10 cellular contexts compared by ENCODE assay signal in genomic region chr13:40101708-40102359, GRCh38.
DNase-seq lines count a peak whose midpoint lies in the region; ATAC-seq and TF ChIP-seq lines count a peak whose summit lies in the region.
"Had no signal": no experiment of that assay in that cellular context is flagged by ENCODE, and none has a peak within 500 bp of the region (broad histone marks: within the 10 kb centered on the region; RNA-seq: fewer than 3 reads in every experiment).

No MANE protein-coding gene starts in this region.

- no peak overlapping the region for H3K4ac ChIP-seq in neuronal stem cell (ENCODE audit: low read length)

- peaks cover 0 to 2% (median 0%) of the 10 kb centered on the region in 3 experiments for H3K27me3 ChIP-seq in neuronal stem cell (ENCODE audit: control insufficient read depth in 3 of 3, insufficient read depth in 3 of 3, low read depth in 1 of 3, low read length in 3 of 3)
- H3K27me3 ChIP-seq in upper lobe of right lung = no peaks in the 10 kb centered on the region
- no peaks in the 10 kb centered on the region for H3K27me3 ChIP-seq in Peyer's patch
- no peaks in the 10 kb centered on the region for H3K27me3 ChIP-seq in osteoblast (ENCODE audit: insufficient read depth, low read length)

- intact Hi-C loops in upper lobe of right lung (cut with DNase I) = no loop called here

- no peak for TF ChIP-seq CTCF in upper lobe of right lung (IDR thresholded peaks at IDR 0.05)
- TF ChIP-seq CTCF in Peyer's patch (IDR thresholded peaks at IDR 0.05) = no peak
- no peak for TF ChIP-seq CTCF in osteoblast (IDR thresholded peaks at IDR 0.05; ENCODE audit: extremely low read depth, low read depth, low read length)

- no peak overlapping the region for H4K91ac ChIP-seq in neuronal stem cell (ENCODE audit: low read depth, low read length, poor library complexity)

- no peak overlapping the region for H3K9ac ChIP-seq in neuronal stem cell (ENCODE audit: low read depth, low read length, poor library complexity)

- H2AFZ ChIP-seq in neuronal stem cell (ENCODE audit: low read length) (no peak overlapping the region), osteoblast (ENCODE audit: low read length) (no peak overlapping the region)

- no peak overlapping the region for H4K8ac ChIP-seq in neuronal stem cell (ENCODE audit: low read depth, low read length)

- H3K14ac ChIP-seq in neuronal stem cell (ENCODE audit: low read length) = no peak overlapping the region

- no peak overlapping the region for H3K4me2 ChIP-seq in neuronal stem cell (ENCODE audit: insufficient read depth, low read length, poor library complexity, severe bottlenecking)
- H3K4me2 ChIP-seq in osteoblast (ENCODE audit: insufficient read depth, low read length) = no peak overlapping the region

- DNase-seq in RPMI8226 = peak; percentile 20
- DNase-seq in neuronal stem cell (ENCODE audit: low spot score) = no peak
- DNase-seq in upper lobe of right lung = no peak
- DNase-seq in Peyer's patch = no peak
- no peak for DNase-seq in NCI-H226
- no peak for DNase-seq in osteoblast (ENCODE audit: insufficient read length, low spot score, missing footprints)
- DNase-seq: NCI-H1930, small intestine had no signal

- H4K20me1 ChIP-seq in osteoblast (ENCODE audit: insufficient read depth, low read length) = no peaks in the 10 kb centered on the region

- H3K79me2 ChIP-seq in osteoblast (ENCODE audit: insufficient read depth, low read length) = no peaks in the 10 kb centered on the region

- ATAC-seq in GM18867 (IDR thresholded peaks at IDR 0.05; ENCODE audit: unreplicated experiment) (peak; percentile 76), HG02571 (IDR thresholded peaks at IDR 0.05; ENCODE audit: unreplicated experiment) (peak; percentile 91), upper lobe of right lung (no peak)

- peaks cover 0 to 5% of the 10 kb centered on the region in 2 donors for H3K4me1 ChIP-seq in neuronal stem cell (ENCODE audit: control insufficient read depth in 2 of 2, insufficient read depth in 1 of 2, low read depth in 1 of 2, low read length in 2 of 2)
- H3K4me1 ChIP-seq in upper lobe of right lung = no peaks in the 10 kb centered on the region
- H3K4me1 ChIP-seq in Peyer's patch = peaks cover 0 to 4% (median 0%) of the 10 kb centered on the region in 4 donors
- H3K4me1 ChIP-seq in osteoblast (ENCODE audit: insufficient read depth, low read length) = peaks cover 10% of the 10 kb centered on the region

- H3K23ac ChIP-seq in neuronal stem cell (ENCODE audit: low read depth, low read length, poor library complexity) = no peak overlapping the region

- H3K4me3 ChIP-seq in neuronal stem cell (ENCODE audit: low read length in 2 of 2) (no peak overlapping the region), upper lobe of right lung (no peak overlapping the region), Peyer's patch (no peak overlapping the region), osteoblast (ENCODE audit: insufficient read depth, low read length) (no peak overlapping the region)

- peak overlapping the region; percentile 69 for H2BK15ac ChIP-seq in neuronal stem cell (ENCODE audit: low read length)

- H2BK12ac ChIP-seq in neuronal stem cell (ENCODE audit: low read length) = no peak overlapping the region

- H2BK5ac ChIP-seq in neuronal stem cell (ENCODE audit: low read length) = no peak overlapping the region

- H3K27ac ChIP-seq in neuronal stem cell (replicated peaks; ENCODE audit: low read length) (no peak overlapping the region), upper lobe of right lung (no peak overlapping the region), Peyer's patch (no peak overlapping the region), osteoblast (ENCODE audit: low read depth, low read length) (no peak overlapping the region)

- TF ChIP-seq POLR2A in Peyer's patch (IDR thresholded peaks at IDR 0.05) = no peak

- no CpG with 5 or more reads among the region's 3 CpGs for WGBS in neuronal stem cell (ENCODE audit: extremely low coverage in 2 of 2, insufficient read length in 2 of 2, insufficient replicate concordance in 1 of 2), 2 donors

- H3K18ac ChIP-seq in neuronal stem cell (ENCODE audit: low read length) = no peak overlapping the region

- no peak overlapping the region for H2BK120ac ChIP-seq in neuronal stem cell (ENCODE audit: low read depth, low read length)

- H3K79me1 ChIP-seq in neuronal stem cell (ENCODE audit: low read depth, low read length) = no peaks in the 10 kb centered on the region

- H3K36me3 ChIP-seq in neuronal stem cell (replicated peaks in 1 of 2; ENCODE audit: control insufficient read depth in 2 of 2, insufficient read depth in 2 of 2, low read length in 2 of 2) (no peaks in the 10 kb centered on the region), upper lobe of right lung (no peaks in the 10 kb centered on the region), Peyer's patch (no peaks in the 10 kb centered on the region), osteoblast (ENCODE audit: insufficient read depth, low read length) (no peaks in the 10 kb centered on the region)

- H2AK5ac ChIP-seq in neuronal stem cell (ENCODE audit: low read depth, low read length) = no peak overlapping the region

- H3K9me3 ChIP-seq in neuronal stem cell (replicated peaks in 1 of 2; ENCODE audit: control insufficient read depth in 2 of 2, insufficient read depth in 1 of 2, low read depth in 1 of 2, low read length in 2 of 2) (peaks cover 4 to 6% of the 10 kb centered on the region in 2 donors), upper lobe of right lung (no peaks in the 10 kb centered on the region), Peyer's patch (no peaks in the 10 kb centered on the region), osteoblast (ENCODE audit: low read depth, low read length) (no peaks in the 10 kb centered on the region)
